ENCODE assay signal across 28 cellular contexts in the genomic region with DNA sequence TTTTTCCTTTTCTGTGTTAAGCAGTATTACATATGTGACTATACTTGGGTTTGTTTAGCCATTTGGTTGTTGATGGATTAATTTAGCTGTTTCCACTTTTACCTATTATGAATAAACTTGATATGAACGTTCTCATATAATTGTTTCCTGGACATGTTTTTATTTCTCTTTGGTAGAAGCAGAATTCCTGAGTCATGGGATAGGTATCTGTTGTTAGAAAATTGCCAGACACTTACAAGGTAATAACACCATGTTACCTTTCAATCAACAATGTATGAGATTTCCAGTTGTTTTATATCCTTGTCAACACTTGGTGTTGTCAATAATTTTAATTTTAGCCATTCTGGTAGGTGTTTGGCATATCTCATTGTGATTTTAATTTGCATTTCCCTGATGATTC.
"Had no signal": no experiment of that assay in that cellular context is flagged by ENCODE, and none has a peak within 500 bp of the region (broad histone marks: within the 10 kb centered on the region; RNA-seq: fewer than 3 reads in every experiment).

No MANE protein-coding gene starts in this region.

- ATAC-seq: naive thymus-derived CD8-positive, alpha-beta T cell; natural killer cell treated with Interleukin-12 subunit alpha and Interleukin-12 subunit beta and Interleukin-15 and Interleukin-18, amount 100 ng/mL, for 72 hours; pancreas; right cardiac atrium; right lobe of liver; stimulated activated memory B cell treated with anti-CD40 and anti-IgM and Interleukin-4, amounts not matched to agents 10 μg/mL and 1 μg/mL and 100 μg/mL, for 72 hours; stimulated activated naive CD8-positive, alpha-beta T cell treated with anti-CD3 and anti-CD28 coated beads, Interleukin-15, amount 100 ng/mL, for 72 hours; stimulated activated naive CD8-positive, alpha-beta T cell treated with anti-CD3 and anti-CD28 coated beads, Interleukin-15, Interleukin-2, amounts not matched to agents 100 U/mL and 50 U/mL, for 24 hours; upper lobe of right lung had no signal

- H3K27ac Mint-ChIP-seq: naive thymus-derived CD8-positive, alpha-beta T cell; natural killer cell treated with Interleukin-12 subunit alpha and Interleukin-12 subunit beta and Interleukin-15 and Interleukin-18, amount 100 ng/mL, for 72 hours; nephron progenitor cell; stimulated activated memory B cell treated with anti-CD40 and anti-IgM and Interleukin-4, amounts not matched to agents 10 μg/mL and 1 μg/mL and 100 μg/mL, for 72 hours; stimulated activated naive CD8-positive, alpha-beta T cell treated with anti-CD3 and anti-CD28 coated beads, Interleukin-15, amount 100 ng/mL, for 72 hours; type B pancreatic cell had no signal

- H3K4me3 Mint-ChIP-seq: naive thymus-derived CD8-positive, alpha-beta T cell; natural killer cell treated with Interleukin-12 subunit alpha and Interleukin-12 subunit beta and Interleukin-15 and Interleukin-18, amount 100 ng/mL, for 72 hours; nephron progenitor cell; neural crest cell; stimulated activated memory B cell treated with anti-CD40 and anti-IgM and Interleukin-4, amounts not matched to agents 10 μg/mL and 1 μg/mL and 100 μg/mL, for 72 hours; stimulated activated naive CD8-positive, alpha-beta T cell treated with anti-CD3 and anti-CD28 coated beads, Interleukin-15, amount 100 ng/mL, for 72 hours; type B pancreatic cell had no signal

- H3K4me1 Mint-ChIP-seq: naive thymus-derived CD8-positive, alpha-beta T cell; nephron progenitor cell; neural crest cell; stimulated activated memory B cell treated with anti-CD40 and anti-IgM and Interleukin-4, amounts not matched to agents 10 μg/mL and 1 μg/mL and 100 μg/mL, for 72 hours; stimulated activated naive CD8-positive, alpha-beta T cell treated with anti-CD3 and anti-CD28 coated beads, Interleukin-15, amount 100 ng/mL, for 72 hours had no signal

- H3K36me3 ChIP-seq: neutrophil, pancreas, prostate gland, right lobe of liver, sigmoid colon, suprapubic skin, tibial artery, transverse colon, upper lobe of right lung, uterus had no signal

- DNase-seq: naive thymus-derived CD8-positive, alpha-beta T cell; nephron progenitor cell; nucleus accumbens; pancreas; right cardiac atrium; right lobe of liver; sigmoid colon; small intestine; stimulated activated CD4-positive, alpha-beta T cell treated with anti-CD3 and anti-CD28 coated beads, Interleukin-15, amount 100 ng/mL, for 24 hours; stimulated activated CD4-positive, alpha-beta T cell treated with anti-CD3 and anti-CD28 coated beads, Interleukin-4, amount 100 ng/mL, for 1 hour; stimulated activated CD4-positive, alpha-beta T cell treated with anti-CD3 and anti-CD28 coated beads, Interleukin-4, amount 100 ng/mL, for 4 hours; stimulated activated CD8-positive, alpha-beta memory T cell treated with anti-CD3 and anti-CD28 coated beads, Interleukin-4, amount 100 ng/mL, for 48 hours; stimulated activated naive CD4-positive, alpha-beta T cell; stimulated activated naive CD8-positive, alpha-beta T cell treated with anti-CD3 and anti-CD28 coated beads, Interleukin-15, amount 100 ng/mL, for 72 hours; stimulated activated naive CD8-positive, alpha-beta T cell treated with anti-CD3 and anti-CD28 coated beads, Interleukin-15, Interleukin-2, amounts not matched to agents 100 U/mL and 50 U/mL, for 24 hours; substantia nigra; testis; tibial artery; transverse colon; upper lobe of right lung; uterus had no signal

- H3K27me3 Mint-ChIP-seq: natural killer cell treated with Interleukin-12 subunit alpha and Interleukin-12 subunit beta and Interleukin-15 and Interleukin-18, amount 100 ng/mL, for 72 hours; stimulated activated memory B cell treated with anti-CD40 and anti-IgM and Interleukin-4, amounts not matched to agents 10 μg/mL and 1 μg/mL and 100 μg/mL, for 72 hours; stimulated activated naive CD8-positive, alpha-beta T cell treated with anti-CD3 and anti-CD28 coated beads, Interleukin-15, amount 100 ng/mL, for 72 hours had no signal

- H3K36me3 Mint-ChIP-seq: naive thymus-derived CD8-positive, alpha-beta T cell; stimulated activated memory B cell treated with anti-CD40 and anti-IgM and Interleukin-4, amounts not matched to agents 10 μg/mL and 1 μg/mL and 100 μg/mL, for 72 hours; type B pancreatic cell had no signal

- H3K9me3 ChIP-seq: neutrophil, pancreas, prostate gland, right lobe of liver, sigmoid colon, suprapubic skin, testis, tibial artery, transverse colon, upper lobe of right lung, uterus had no signal

- H3K4me1 ChIP-seq: prostate gland, right lobe of liver, sigmoid colon, suprapubic skin, testis, tibial artery, transverse colon, upper lobe of right lung, uterus had no signal

- H3K27ac ChIP-seq: neutrophil, pancreas, prostate gland, right lobe of liver, sigmoid colon, suprapubic skin, testis, tibial artery, transverse colon, upper lobe of right lung, uterus had no signal

- FAIRE-seq: pancreas, small intestine had no signal

- H3K27me3 ChIP-seq: neutrophil, pancreas, right lobe of liver, sigmoid colon, suprapubic skin, testis, tibial artery, transverse colon, uterus had no signal

- H3K4me3 ChIP-seq: pancreas, prostate gland, right lobe of liver, sigmoid colon, suprapubic skin, testis, tibial artery, transverse colon, upper lobe of right lung, uterus had no signal
